In genomic region chr2:145593991-145594702, GRCh38 we compare ENCODE assay signal across 10 cellular contexts.
DNase-seq lines count a peak whose midpoint lies in the region; ATAC-seq, FAIRE-seq and TF ChIP-seq lines count a peak whose summit lies in the region.
"Had no signal": no experiment of that assay in that cellular context is flagged by ENCODE, and none has a peak within 500 bp of the region (broad histone marks: within the 10 kb centered on the region; RNA-seq: fewer than 3 reads in every experiment).

No MANE protein-coding gene starts in this region.

- peak overlapping the region in 1 of 2 experiments; percentile 21 for H3K18ac ChIP-seq in mesenchymal stem cell (ENCODE audit: low read depth in 1 of 2, low read length in 2 of 2)

- H3K9me3 ChIP-seq in GM12878 (replicated peaks; ENCODE audit: control insufficient read depth, insufficient read depth, low read length): no peaks in the 10 kb centered on the region
- H3K9me3 ChIP-seq in mesenchymal stem cell (ENCODE audit: control insufficient read depth, low read length): no peaks in the 10 kb centered on the region
- H3K9me3 ChIP-seq in prostate gland: no peaks in the 10 kb centered on the region

- H3K4me1 ChIP-seq in GM12878 (ENCODE audit: control insufficient read depth, insufficient read depth, low read length): peaks cover 18% of the 10 kb centered on the region
- H3K4me1 ChIP-seq in mesenchymal stem cell (ENCODE audit: control insufficient read depth, insufficient read depth, low read depth, low read length): peaks cover 1% of the 10 kb centered on the region
- H3K4me1 ChIP-seq in prostate gland (replicated peaks): no peaks in the 10 kb centered on the region

- ATAC-seq in GM12878: peak; percentile 22; the same call in 2 of the 3 replicates
- no peak for ATAC-seq in T-cell (replicated peaks in 1 of 4)

- H4K20me1 ChIP-seq in GM12878 (ENCODE audit: control insufficient read depth, insufficient read depth): no peaks in the 10 kb centered on the region

- BruUV-seq in GM12878 (replicated peaks; lab: Mats Ljungman, UMichigan): no TSS peak

- peak overlapping the region in 1 of 2 experiments; percentile 59 for H2BK12ac ChIP-seq in mesenchymal stem cell (ENCODE audit: low read length in 2 of 2)

- H3K14ac ChIP-seq in mesenchymal stem cell (ENCODE audit: low read length in 2 of 2): no peak overlapping the region

- RAD21 ChIA-PET in GM12878 (lab: Charles Lee; ENCODE audit: unreplicated experiment): no interaction called here

- POLR2A ChIA-PET in GM12878 (lab: Charles Lee) (no interaction called here), T-cell (lab: Charles Lee) (no interaction called here)

- CTCF ChIA-PET in GM12878 (lab: Yijun Ruan, JAX): interaction anchor here (1.4 kb wide), 1 partner anchor 50 kb away, joined by 4 read pairs; no protein-coding TSS in a partner anchor
- CTCF ChIA-PET in T-cell (lab: Charles Lee): no interaction called here

- no peak overlapping the region for H4K91ac ChIP-seq in mesenchymal stem cell (ENCODE audit: low read length)

- H3K4ac ChIP-seq in mesenchymal stem cell (ENCODE audit: low read depth in 1 of 2, low read length in 2 of 2): no peak overlapping the region

- in situ Hi-C loops in GM12878 (cut with MboI): no loop called here

- H3K23ac ChIP-seq in mesenchymal stem cell (ENCODE audit: low read length in 2 of 2): no peak overlapping the region

- TF ChIP-seq CTCF in GM12878 (IDR thresholded peaks at IDR 0.05 in 2 of 3, conservative IDR thresholded peaks at IDR 0.05 in 1 of 3; ENCODE audit: control insufficient read depth in 2 of 3, extremely low read depth in 1 of 3, insufficient read depth in 1 of 3, low read depth in 3 of 3, low read length in 3 of 3) (no peak), prostate gland (IDR thresholded peaks at IDR 0.05) (no peak)

- H3K36me3 Mint-ChIP-seq in T-cell: no peaks in the 10 kb centered on the region

- no peak overlapping the region; the same call in 1 of the 2 replicates for H3K4me2 ChIP-seq in GM12878 (ENCODE audit: control insufficient read depth, insufficient read depth)
- H3K4me2 ChIP-seq in mesenchymal stem cell (ENCODE audit: low read length, poor library complexity, severe bottlenecking): no peak overlapping the region

- H3K4me1 Mint-ChIP-seq in T-cell: no peaks in the 10 kb centered on the region

- H3K9ac ChIP-seq in GM12878 (ENCODE audit: control insufficient read depth, insufficient read depth, low read length) (no peak overlapping the region), mesenchymal stem cell (ENCODE audit: low read length) (peak overlapping the region; percentile 46)

- H3K79me2 ChIP-seq in GM12878 (ENCODE audit: control insufficient read depth, insufficient read depth, low read length): no peaks in the 10 kb centered on the region

- WGBS in GM12878 (ENCODE audit: insufficient coverage, insufficient replicate concordance, low lambda C conversion rate, missing lambda C conversion rate): 69% methylated on average over 2 of the region's 2 CpGs
- WGBS in mesenchymal stem cell: 0% methylated on average over 1 of the region's 2 CpGs
- WGBS in prostate gland: 80% methylated on average over 2 of the region's 2 CpGs

- H4K8ac ChIP-seq in mesenchymal stem cell (ENCODE audit: low read length): peak overlapping the region; percentile 61

- H3K27me3 Mint-ChIP-seq in T-cell: no peaks in the 10 kb centered on the region
- H3K27me3 Mint-ChIP-seq: activated T-cell treated with anti-CD3 and anti-CD28 coated beads, Interleukin-2, amount 50 U/mL, for 24 hours had no signal

- peaks cover 0 to 3% (median 0%) of the 10 kb centered on the region in 3 donors for H3K9me3 Mint-ChIP-seq in T-cell
- H3K9me3 Mint-ChIP-seq: activated T-cell treated with anti-CD3 and anti-CD28 coated beads, Interleukin-2, amount 50 U/mL, for 24 hours had no signal

- SMC1A ChIA-PET in GM12878 (lab: Charles Lee; ENCODE audit: uncharacterized antibody, unreplicated experiment): no interaction called here

- no peak overlapping the region for H3K4me3 Mint-ChIP-seq in T-cell
- H3K4me3 Mint-ChIP-seq: activated T-cell treated with anti-CD3 and anti-CD28 coated beads, Interleukin-2, amount 50 U/mL, for 24 hours had no signal

- no peaks in the 10 kb centered on the region for H3K79me1 ChIP-seq in mesenchymal stem cell (replicated peaks; ENCODE audit: low read length, poor library complexity, severe bottlenecking)

- H3K27me3 ChIP-seq in GM12878 (replicated peaks in 1 of 2; ENCODE audit: control insufficient read depth in 2 of 2, insufficient read depth in 2 of 2, low read length in 1 of 2): no peaks in the 10 kb centered on the region
- no peaks in the 10 kb centered on the region for H3K27me3 ChIP-seq in mesenchymal stem cell (ENCODE audit: control insufficient read depth in 1 of 2, insufficient read depth in 1 of 2, low read length in 2 of 2)
- no peaks in the 10 kb centered on the region for H3K27me3 ChIP-seq in prostate gland (replicated peaks; ENCODE audit: insufficient read depth)

- H3K36me3 ChIP-seq in GM12878 (ENCODE audit: control insufficient read depth in 2 of 2, insufficient read depth in 2 of 2, low read length in 1 of 2) (no peaks in the 10 kb centered on the region), mesenchymal stem cell (ENCODE audit: control insufficient read depth in 1 of 2, insufficient read depth in 2 of 2, low read depth in 1 of 2, low read length in 2 of 2) (no peaks in the 10 kb centered on the region), prostate gland (no peaks in the 10 kb centered on the region)

- H2AK5ac ChIP-seq in mesenchymal stem cell (ENCODE audit: low read length, severe bottlenecking): no peak overlapping the region

- TF ChIP-seq RAD21 in GM12878 (IDR thresholded peaks at IDR 0.05; ENCODE audit: insufficient read depth, low read depth, low read length): peak; percentile 11; the same call in 1 of the 2 replicates

- H3K27ac ChIP-seq in GM12878 (ENCODE audit: control insufficient read depth, insufficient read depth): peak overlapping the region; percentile 20; the same call in 1 of the 2 replicates
- peak overlapping the region; percentile 71 for H3K27ac ChIP-seq in mesenchymal stem cell (ENCODE audit: low read length, poor library complexity, severe bottlenecking)
- no peak overlapping the region for H3K27ac ChIP-seq in prostate gland

- no peak overlapping the region for H3K4me3 ChIP-seq in GM12878
- H3K4me3 ChIP-seq in mesenchymal stem cell (ENCODE audit: insufficient read depth in 1 of 2, low read depth in 1 of 2, low read length in 2 of 2): no peak overlapping the region
- no peak overlapping the region for H3K4me3 ChIP-seq in prostate gland

- H3K27ac Mint-ChIP-seq in T-cell: no peak overlapping the region
- H3K27ac Mint-ChIP-seq: activated T-cell treated with anti-CD3 and anti-CD28 coated beads, Interleukin-2, amount 50 U/mL, for 24 hours had no signal

- FAIRE-seq in GM12878 (lab: Jason Lieb, UNC): no peak

- intact Hi-C loops in GM12878 (cut with micrococcal nuclease; ENCODE audit: unreplicated experiment): no loop called here
- intact Hi-C loops in prostate gland (cut with DNase I): no loop called here

- no peak overlapping the region for H2AFZ ChIP-seq in GM12878 (ENCODE audit: control insufficient read depth, low read depth, low read length)
- H2AFZ ChIP-seq in mesenchymal stem cell (ENCODE audit: low read depth, low read length): no peak overlapping the region

- no peak overlapping the region for H2BK5ac ChIP-seq in mesenchymal stem cell (ENCODE audit: low read depth, low read length, poor library complexity, severe bottlenecking)

- no peak for TF ChIP-seq EP300 in GM12878 (IDR thresholded peaks at IDR 0.05; ENCODE audit: borderline replicate concordance in 1 of 2, control insufficient read depth in 1 of 2, low read depth in 2 of 2, low read length in 2 of 2)

- DNase-seq in CD1c-positive myeloid dendritic cell (ENCODE audit: extremely low spot score): peak; percentile 38
- DNase-seq in HK-2 (ENCODE audit: unreplicated experiment): peak; percentile 5
- no peak for DNase-seq in GM12878 (ENCODE audit: low read depth, low spot score)
- DNase-seq in mesenchymal stem cell: peak; percentile 91
- DNase-seq in stimulated activated naive CD4-positive, alpha-beta T cell treated with Interleukin-2 at 50 U/mL for 16 hours (lab: John Stamatoyannopoulos, UW): no peak
- no peak for DNase-seq in prostate gland (ENCODE audit: low spot score)
- DNase-seq in T-cell: no peak
- no peak for DNase-seq in DMS79 treated with DMSO at 0.1 percent for 48 hours (lab: John Stamatoyannopoulos, UW)
- DNase-seq: activated T-cell treated with anti-CD3 and anti-CD28 coated beads, Interleukin-2, amount 50 U/mL, for 24 hours; hippocampal formation had no signal

- H2BK15ac ChIP-seq in mesenchymal stem cell (ENCODE audit: low read depth, poor library complexity, severe bottlenecking): no peak overlapping the region

- TF ChIP-seq POLR2A in GM12878 (IDR thresholded peaks at IDR 0.05; ENCODE audit: low read depth, low read length) (no peak), prostate gland (IDR thresholded peaks at IDR 0.05) (no peak)

- H2BK120ac ChIP-seq in mesenchymal stem cell (ENCODE audit: low read depth, low read length): no peak overlapping the region

TF ChIP-seq in GM12878, 131 proteins besides CTCF, POLR2A, EP300 and RAD21 (continues in another document):
- TF ChIP-seq E2F8 (IDR thresholded peaks at IDR 0.05; ENCODE audit: low read depth, partially characterized antibody): no peak
- TF ChIP-seq NFIC (IDR thresholded peaks at IDR 0.05; ENCODE audit: low read depth, low read length): no peak
- TF ChIP-seq MTA3 (IDR thresholded peaks at IDR 0.05; ENCODE audit: borderline replicate concordance, low read length): no peak
- TF ChIP-seq IRF4 (IDR thresholded peaks at IDR 0.05; ENCODE audit: low read depth, low read length): no peak
- TF ChIP-seq SUZ12 (IDR thresholded peaks at IDR 0.05; ENCODE audit: unreplicated experiment): no peak

Comparison
In these comparisons a context has a peak if more than half of its experiments do, and no peak if none do; other contexts are left out.
1. DNase-seq: peak in CD1c-positive myeloid dendritic cell (single experiment), HK-2 (single experiment) and mesenchymal stem cell (single experiment); none in GM12878 (single experiment), stimulated activated naive CD4-positive, alpha-beta T cell treated with Interleukin-2 at 50 U/mL for 16 hours (single experiment), prostate gland (single experiment), T-cell (0 of 34) and DMS79 treated with DMSO at 0.1 percent for 48 hours (single experiment).
2. H3K27ac ChIP-seq: peak in GM12878 (single experiment) and mesenchymal stem cell (single experiment); none in prostate gland (0 of 2).